In genomic region chr9:22512495-22512894, GRCh38 we compare ENCODE assay signal across 21 cellular contexts.
DNase-seq lines count a peak whose midpoint lies in the region; ATAC-seq and TF ChIP-seq lines count a peak whose summit lies in the region.
"Had no signal": no experiment of that assay in that cellular context is flagged by ENCODE, and none has a peak within 500 bp of the region (broad histone marks: within the 10 kb centered on the region; RNA-seq: fewer than 3 reads in every experiment).

No MANE protein-coding gene starts in this region.

- no peaks in the 10 kb centered on the region for H4K20me1 ChIP-seq in OCI-LY1 (ENCODE audit: insufficient read depth, low read length)

- no peak overlapping the region for H4K8ac ChIP-seq in mesendoderm (ENCODE audit: low read depth, low read length)

- intact Hi-C loops in activated T-helper 1 cell treated with anti-CD3 and anti-CD28 coated beads, Interleukin-12 subunit alpha, Interleukin-12 subunit beta, Interleukin-2, Interleukin-4 antibody, amounts not matched to agents 30 ng/mL and 10 ng/mL and 1 ng/mL, durations not matched to agents 14 hours and 24 hours and 36 hours (cut with micrococcal nuclease), result no loop called here

- no peak overlapping the region for H2AFZ ChIP-seq in OCI-LY1 (ENCODE audit: low read length)

- H3K4ac ChIP-seq in mesendoderm (ENCODE audit: low read depth, low read length), result no peak overlapping the region

- H3K27me3 ChIP-seq in OCI-LY1 (ENCODE audit: insufficient read depth, low read length) (no peaks in the 10 kb centered on the region), mesendoderm (ENCODE audit: insufficient read depth, low read length, poor library complexity) (no peaks in the 10 kb centered on the region)
- H3K27me3 ChIP-seq: stomach had no signal

- peak; percentile 30 for DNase-seq in GM12865 (ENCODE audit: low read depth)
- no peak for DNase-seq in activated T-helper 1 cell treated with anti-CD3 and anti-CD28 coated beads, Interleukin-12 subunit alpha, Interleukin-12 subunit beta, Interleukin-2, Interleukin-4 antibody, amounts not matched to agents 30 ng/mL and 10 ng/mL and 1 ng/mL, durations not matched to agents 14 hours and 24 hours and 36 hours (ENCODE audit: low spot score)
- DNase-seq in mesendoderm, result no peak
- DNase-seq in NCI-H187 treated with DMSO at 0.1 percent for 48 hours (lab: John Stamatoyannopoulos, UW), result no peak
- no peak for DNase-seq in HCEC 1CT
- DNase-seq: activated CD8-positive, alpha-beta memory T cell treated with anti-CD3 and anti-CD28 coated beads for 24 hours; activated effector memory CD4-positive, alpha-beta T cell treated with anti-CD3 and anti-CD28 coated beads, Interleukin-2, amount 50 U/mL, for 16 hours; CD8-positive, alpha-beta T cell; EL; GOT3; lower lobe of right lung; NCI-H187; NCI-H526 treated with DMSO at 0.1 percent for 48 hours; stomach; T-cell had no signal

- H3K36me3 Mint-ChIP-seq in activated T-helper 1 cell treated with anti-CD3 and anti-CD28 coated beads, Interleukin-12 subunit alpha, Interleukin-12 subunit beta, Interleukin-2, Interleukin-4 antibody, amounts not matched to agents 30 ng/mL and 10 ng/mL and 1 ng/mL, durations not matched to agents 14 hours and 24 hours and 36 hours (ENCODE audit: low read depth), result no peaks in the 10 kb centered on the region
- H3K36me3 Mint-ChIP-seq: CD8-positive, alpha-beta T cell; T-cell had no signal

- ATAC-seq in GM21390 (IDR thresholded peaks at IDR 0.05; ENCODE audit: unreplicated experiment) (peak; percentile 60), HG03354 (IDR thresholded peaks at IDR 0.05; ENCODE audit: poor library complexity, severe bottlenecking, unreplicated experiment) (peak; percentile 73)
- ATAC-seq: CD8-positive, alpha-beta T cell; K562; lower lobe of right lung; T-cell had no signal

- no peak overlapping the region for H3K23ac ChIP-seq in mesendoderm (ENCODE audit: low read length)

- H3K79me2 ChIP-seq in OCI-LY1 (ENCODE audit: insufficient read depth, low read length), result no peaks in the 10 kb centered on the region
- no peaks in the 10 kb centered on the region for H3K79me2 ChIP-seq in mesendoderm (ENCODE audit: control insufficient read depth, insufficient read depth, low read length)

- no peak overlapping the region for H3K4me2 ChIP-seq in OCI-LY1 (ENCODE audit: low read length)
- H3K4me2 ChIP-seq in mesendoderm (ENCODE audit: low read length), result no peak overlapping the region

- no peaks in the 10 kb centered on the region for H3K9me3 Mint-ChIP-seq in activated T-helper 1 cell treated with anti-CD3 and anti-CD28 coated beads, Interleukin-12 subunit alpha, Interleukin-12 subunit beta, Interleukin-2, Interleukin-4 antibody, amounts not matched to agents 30 ng/mL and 10 ng/mL and 1 ng/mL, durations not matched to agents 14 hours and 24 hours and 36 hours
- H3K9me3 Mint-ChIP-seq: CD8-positive, alpha-beta T cell had no signal

- H3K27ac ChIP-seq in OCI-LY1 (ENCODE audit: low read depth, low read length, poor library complexity, severe bottlenecking) (peak overlapping the region; percentile 69), mesendoderm (ENCODE audit: low read depth, low read length) (no peak overlapping the region)
- H3K27ac ChIP-seq: lower lobe of right lung, RWPE1, stomach had no signal

- H3K4me1 Mint-ChIP-seq in activated T-helper 1 cell treated with anti-CD3 and anti-CD28 coated beads, Interleukin-12 subunit alpha, Interleukin-12 subunit beta, Interleukin-2, Interleukin-4 antibody, amounts not matched to agents 30 ng/mL and 10 ng/mL and 1 ng/mL, durations not matched to agents 14 hours and 24 hours and 36 hours (ENCODE audit: low read depth), result no peaks in the 10 kb centered on the region
- H3K4me1 Mint-ChIP-seq: nephron, T-cell had no signal

- H3F3A ChIP-seq in OCI-LY1 (ENCODE audit: insufficient read depth, low read length), result no peaks in the 10 kb centered on the region

- no peaks in the 10 kb centered on the region for H3K36me3 ChIP-seq in OCI-LY1 (ENCODE audit: insufficient read depth, low read length)
- no peaks in the 10 kb centered on the region for H3K36me3 ChIP-seq in mesendoderm (ENCODE audit: control insufficient read depth, insufficient read depth, low read length)
- H3K36me3 ChIP-seq: lower lobe of right lung, stomach had no signal

- no peaks in the 10 kb centered on the region for H3K9me3 ChIP-seq in OCI-LY1 (ENCODE audit: low read length)
- H3K9me3 ChIP-seq: lower lobe of right lung had no signal

- H3K4me3 ChIP-seq in GM12865 (ENCODE audit: low read depth, low read length) (no peak overlapping the region), OCI-LY1 (ENCODE audit: low read depth, low read length, poor library complexity, severe bottlenecking) (no peak overlapping the region), mesendoderm (ENCODE audit: low read length) (no peak overlapping the region)
- H3K4me3 ChIP-seq: K562, lower lobe of right lung, stomach had no signal

- H3K4me3 Mint-ChIP-seq in activated T-helper 1 cell treated with anti-CD3 and anti-CD28 coated beads, Interleukin-12 subunit alpha, Interleukin-12 subunit beta, Interleukin-2, Interleukin-4 antibody, amounts not matched to agents 30 ng/mL and 10 ng/mL and 1 ng/mL, durations not matched to agents 14 hours and 24 hours and 36 hours, result no peak overlapping the region
- H3K4me3 Mint-ChIP-seq: CD8-positive, alpha-beta T cell; nephron; T-cell had no signal

- peaks cover 52% of the 10 kb centered on the region for H3K4me1 ChIP-seq in OCI-LY1 (ENCODE audit: insufficient read depth, low read length, severe bottlenecking)
- no peaks in the 10 kb centered on the region for H3K4me1 ChIP-seq in mesendoderm (ENCODE audit: control insufficient read depth, low read depth, low read length)
- H3K4me1 ChIP-seq: lower lobe of right lung, stomach had no signal

- H2BK120ac ChIP-seq in mesendoderm (ENCODE audit: low read depth, low read length), result no peak overlapping the region

- H2AK5ac ChIP-seq in mesendoderm (ENCODE audit: low read length), result no peak overlapping the region

- H3K9ac ChIP-seq in OCI-LY1 (ENCODE audit: low read length) (no peak overlapping the region), mesendoderm (ENCODE audit: low read length) (no peak overlapping the region)

- WGBS in mesendoderm (ENCODE audit: extremely low coverage, insufficient coverage, low lambda C conversion rate), result no CpG with 5 or more reads among the region's 3 CpGs

- no peaks in the 10 kb centered on the region for H3K79me1 ChIP-seq in mesendoderm (ENCODE audit: low read length)

- no peak overlapping the region for H3K56ac ChIP-seq in mesendoderm (ENCODE audit: low read length)

- H3K27ac Mint-ChIP-seq in activated T-helper 1 cell treated with anti-CD3 and anti-CD28 coated beads, Interleukin-12 subunit alpha, Interleukin-12 subunit beta, Interleukin-2, Interleukin-4 antibody, amounts not matched to agents 30 ng/mL and 10 ng/mL and 1 ng/mL, durations not matched to agents 14 hours and 24 hours and 36 hours, result no peak overlapping the region
- H3K27ac Mint-ChIP-seq: CD8-positive, alpha-beta T cell; nephron; T-cell had no signal

- H3K9me2 ChIP-seq in OCI-LY1 (ENCODE audit: low read depth, low read length), result no peaks in the 10 kb centered on the region

- no peak overlapping the region for H2BK5ac ChIP-seq in mesendoderm (ENCODE audit: low read length)

- H3K27me3 Mint-ChIP-seq in activated T-helper 1 cell treated with anti-CD3 and anti-CD28 coated beads, Interleukin-12 subunit alpha, Interleukin-12 subunit beta, Interleukin-2, Interleukin-4 antibody, amounts not matched to agents 30 ng/mL and 10 ng/mL and 1 ng/mL, durations not matched to agents 14 hours and 24 hours and 36 hours (ENCODE audit: insufficient read depth), result no peaks in the 10 kb centered on the region

- TF ChIP-seq CTCF in GM12865 (IDR thresholded peaks at IDR 0.05; ENCODE audit: insufficient read depth, low read depth, low read length, missing control alignments) (no peak), OCI-LY1 (IDR thresholded peaks at IDR 0.05; ENCODE audit: low read length) (no peak)

- H2BK15ac ChIP-seq in mesendoderm (replicated peaks; ENCODE audit: low read depth), result no peak overlapping the region

- H4K5ac ChIP-seq in mesendoderm (ENCODE audit: low read length), result no peak overlapping the region

- H3K18ac ChIP-seq in mesendoderm (ENCODE audit: low read length), result no peak overlapping the region
